Comparison of ENCODE assay signal across 8 cellular contexts in the genomic region with DNA sequence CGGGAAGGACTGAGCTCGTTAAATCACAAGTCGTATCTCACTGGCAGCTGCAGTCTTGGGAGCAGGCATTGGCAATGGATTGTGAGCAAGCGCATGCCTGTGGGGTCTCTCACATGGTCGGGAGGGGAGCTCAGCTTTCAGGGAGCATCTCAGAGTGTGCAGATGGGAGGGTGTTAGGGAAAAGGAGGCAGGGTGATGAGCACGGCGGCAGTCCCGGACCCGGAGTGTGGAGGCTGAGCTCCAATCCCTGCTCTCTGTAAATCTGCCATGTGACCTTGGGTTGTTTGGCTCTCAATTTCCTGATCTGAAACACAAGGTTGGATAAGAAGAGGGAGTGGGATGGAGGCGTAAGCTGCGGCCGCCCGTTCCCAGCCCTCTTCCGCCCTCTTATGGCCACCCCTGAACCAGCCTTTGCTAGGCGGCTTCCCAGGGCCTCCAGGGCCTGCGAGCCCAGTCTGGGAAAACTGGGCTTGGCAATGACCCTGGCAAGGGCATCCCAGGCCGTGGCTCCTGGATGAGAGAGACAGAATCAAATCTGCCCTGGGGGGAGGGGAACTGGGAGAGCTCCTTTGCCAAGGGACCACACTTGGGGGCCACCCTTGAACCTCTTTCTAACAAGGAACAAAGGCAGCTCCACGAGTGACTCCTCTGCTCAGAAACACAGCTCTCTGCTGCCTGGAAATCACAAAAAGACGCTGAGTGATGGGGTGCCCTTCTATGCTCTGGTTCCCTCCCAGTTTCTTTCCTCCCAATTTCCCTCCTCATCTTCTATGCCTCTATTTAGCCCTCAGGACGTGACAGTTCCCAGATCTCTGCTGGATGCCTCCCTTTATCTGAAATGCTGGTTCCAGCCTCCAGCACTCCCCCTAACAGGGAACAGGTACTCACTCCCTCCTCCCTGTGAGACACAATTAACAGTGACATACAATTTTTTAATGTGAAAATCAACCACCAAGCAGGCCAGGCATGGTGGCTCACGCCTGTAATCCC. TPM values are rescaled to one million over a fixed set of nuclear protein-coding genes. Genes with fewer than 3 reads are reported as not detected.
A peak's percentile ranks its signal among the peaks of the same experiment; 100 is the strongest.
DNase-seq lines count a peak whose midpoint lies in the region; ATAC-seq and TF ChIP-seq lines count a peak whose summit lies in the region.

No MANE protein-coding gene starts in this region.

- no peak overlapping the region for H3K4me3 ChIP-seq in BLaER1 treated with 17β-estradiol and CSF1 and Interleukin-3, amounts not matched to agents 10 nM and 100 nM
- peak overlapping the region; percentile 20; the same call in 1 of the 2 replicates for H3K4me3 ChIP-seq in iPS-18c (ENCODE audit: insufficient read depth, low read depth, low read length)

- no peak overlapping the region for H2BK5ac ChIP-seq in H9 (ENCODE audit: insufficient read length, low read length)

- no CpG with 5 or more reads among the region's 21 CpGs for WGBS in H9 (ENCODE audit: extremely low coverage, insufficient read length, low lambda C conversion rate)

- H3K9ac ChIP-seq in BLaER1 treated with 17β-estradiol and CSF1 and Interleukin-3, amounts not matched to agents 10 nM and 100 nM: peak overlapping the region in 3 of 11 experiments; percentile 18 to 30 (median 30); a peak in 2 of 22 replicates
- H3K9ac ChIP-seq in H9 (ENCODE audit: extremely low read depth, insufficient read length, low read length): no peak overlapping the region

- H3K36me3 Mint-ChIP-seq in H9 (ENCODE audit: insufficient read depth in 1 of 3, low read depth in 3 of 3): no peaks in the 10 kb centered on the region
- no peaks in the 10 kb centered on the region for H3K36me3 Mint-ChIP-seq in MCF 10A (ENCODE audit: insufficient read depth, unreplicated experiment)

- no peak overlapping the region for H2BK120ac ChIP-seq in H9 (ENCODE audit: low read depth, low read length, poor library complexity, severe bottlenecking)

- H3K27me3 Mint-ChIP-seq in H9 (ENCODE audit: low read depth): peaks cover 2% of the 10 kb centered on the region; the same call in 1 of the 2 replicates
- H3K27me3 Mint-ChIP-seq in MCF 10A (ENCODE audit: insufficient read depth, unreplicated experiment): peaks cover 8% of the 10 kb centered on the region

- H3K27me3 ChIP-seq in BLaER1 treated with 17β-estradiol and CSF1 and Interleukin-3, amounts not matched to agents 10 nM and 100 nM: no peaks in the 10 kb centered on the region
- no peaks in the 10 kb centered on the region for H3K27me3 ChIP-seq in H9 (ENCODE audit: insufficient read depth, low read length)

- H2BK12ac ChIP-seq in H9 (ENCODE audit: insufficient read length, low read depth, low read length): no peak overlapping the region

- H3K56ac ChIP-seq in H9 (ENCODE audit: insufficient read length, low read depth, low read length): no peak overlapping the region

- H3K4me1 ChIP-seq in BLaER1 treated with 17β-estradiol and CSF1 and Interleukin-3, amounts not matched to agents 10 nM and 100 nM: peaks cover 0 to 22% (median 12%) of the 10 kb centered on the region in 10 experiments; a peak in 13 of 20 replicates
- H3K4me1 ChIP-seq in H9 (ENCODE audit: insufficient read depth, low read length): no peaks in the 10 kb centered on the region

- H4K91ac ChIP-seq in H9 (ENCODE audit: insufficient read length, low read depth, low read length): no peak overlapping the region

- H3K4ac ChIP-seq in H9 (ENCODE audit: low read depth, low read length): no peak overlapping the region

- DNase-seq in H9 (peak; percentile 88), NCI-H748 treated with DMSO at 0.1 percent for 48 hours (lab: John Stamatoyannopoulos, UW) (peak; percentile 34), MCF 10A (ENCODE audit: unreplicated experiment) (peak; percentile 69), sciatic nerve (ENCODE audit: low spot score) (peak; percentile 88), MV-4-11 (lab: John Stamatoyannopoulos, UW) (no peak)

- CTCF ChIA-PET in MCF 10A (lab: Yijun Ruan, JAX): interaction anchor here (0.5 to 3.4 kb wide), 45 partner anchors 9 to 812 kb away, joined by 3 to 93 read pairs (median 4); a partner anchor contains a TSS

- H3K36me3 ChIP-seq in BLaER1 treated with 17β-estradiol and CSF1 and Interleukin-3, amounts not matched to agents 10 nM and 100 nM: no peaks in the 10 kb centered on the region

- H4K5ac ChIP-seq in H9 (ENCODE audit: insufficient read length, low read depth, low read length): no peak overlapping the region

- intact Hi-C loops in MCF 10A (cut with micrococcal nuclease): loop anchor here (1.0 to 2.0 kb wide), 4 partner anchors 47 to 395 kb away; no protein-coding TSS in a partner anchor
- intact Hi-C loops in sciatic nerve (cut with DNase I): no loop called here

- no peaks in the 10 kb centered on the region for H3K79me2 ChIP-seq in H9 (ENCODE audit: insufficient read depth, low read length)

- H4K8ac ChIP-seq in H9 (replicated peaks; ENCODE audit: insufficient read length, low read depth, low read length): no peak overlapping the region

- H2AFZ ChIP-seq in H9 (ENCODE audit: low read length): peak overlapping the region; percentile 7

- H3K23me2 ChIP-seq in H9 (ENCODE audit: insufficient read length, low read depth, low read length, poor library complexity, severe bottlenecking): peaks cover 3% of the 10 kb centered on the region

- H2BK20ac ChIP-seq in H9 (ENCODE audit: low read depth, low read length, poor library complexity, severe bottlenecking): no peak overlapping the region

- POLR2A ChIA-PET in MCF 10A (lab: Yijun Ruan, JAX): interaction anchor here (0.6 to 1.6 kb wide), 4 partner anchors 13 to 1505 kb away, joined by 3 to 6 read pairs (median 4); no protein-coding TSS in a partner anchor

- no peak overlapping the region for H3T11ph ChIP-seq in H9 (ENCODE audit: low read length)

- peak; percentile 89 for TF ChIP-seq CTCF in H9 (conservative IDR thresholded peaks at IDR 0.05)
- TF ChIP-seq CTCF in MCF 10A (IDR thresholded peaks at IDR 0.05; ENCODE audit: unreplicated experiment): peak; percentile 81

- no peak overlapping the region for H2AK5ac ChIP-seq in H9 (ENCODE audit: insufficient read length, low read length)

- no peak overlapping the region for H3K27ac ChIP-seq in BLaER1 treated with 17β-estradiol and CSF1 and Interleukin-3, amounts not matched to agents 10 nM and 100 nM
- no peak overlapping the region for H3K27ac ChIP-seq in H9 (ENCODE audit: insufficient read length, low read depth, low read length)

- no TSS peak for BruUV-seq in MCF 10A (replicated peaks; lab: Mats Ljungman, UMichigan)

- peak; percentile 98 for ATAC-seq in sciatic nerve
- no peak for ATAC-seq in GM19328 (IDR thresholded peaks at IDR 0.05; ENCODE audit: unreplicated experiment)

- H4K20me1 ChIP-seq in BLaER1 treated with 17β-estradiol and CSF1 and Interleukin-3, amounts not matched to agents 10 nM and 100 nM: no peaks in the 10 kb centered on the region
- no peaks in the 10 kb centered on the region for H4K20me1 ChIP-seq in H9 (ENCODE audit: control insufficient read depth, insufficient read depth, insufficient read length)

- H3K4me3 Mint-ChIP-seq in H9: peak overlapping the region; percentile 54 to 62
- H3K4me3 Mint-ChIP-seq in MCF 10A (ENCODE audit: unreplicated experiment): no peak overlapping the region

- H3K14ac ChIP-seq in H9 (ENCODE audit: insufficient read depth, low read length): no peak overlapping the region

- H3K9me3 Mint-ChIP-seq in H9 (peaks cover 0 to 2% of the 10 kb centered on the region in 2 experiments; a peak in 2 of 5 replicates), MCF 10A (ENCODE audit: unreplicated experiment) (no peaks in the 10 kb centered on the region)

- no peaks in the 10 kb centered on the region for H3K79me1 ChIP-seq in H9 (ENCODE audit: insufficient read depth, low read depth, low read length, poor library complexity, severe bottlenecking)

- H3K27ac Mint-ChIP-seq in H9: peak overlapping the region in 1 of 3 experiments; percentile 54; a peak in 2 of 7 replicates
- no peak overlapping the region for H3K27ac Mint-ChIP-seq in MCF 10A (ENCODE audit: low read depth, unreplicated experiment)

- H3K9me3 ChIP-seq in BLaER1 treated with 17β-estradiol and CSF1 and Interleukin-3, amounts not matched to agents 10 nM and 100 nM (replicated peaks in 1 of 11): peaks cover 0 to 12% (median 6%) of the 10 kb centered on the region in 11 experiments; a peak in 6 of 22 replicates
- no peaks in the 10 kb centered on the region for H3K9me3 ChIP-seq in H9 (ENCODE audit: control insufficient read depth, low read depth, low read length)
- H3K9me3 ChIP-seq in iPS-18c (ENCODE audit: control insufficient read depth, insufficient read depth, low read length): no peaks in the 10 kb centered on the region

- H3K18ac ChIP-seq in H9 (ENCODE audit: insufficient read length, low read depth, low read length): no peak overlapping the region

- no peak overlapping the region for H3K23ac ChIP-seq in H9 (ENCODE audit: insufficient read length, low read depth, low read length)

- no peak overlapping the region for H2BK15ac ChIP-seq in H9 (ENCODE audit: low read depth, low read length)

- peaks cover 14% of the 10 kb centered on the region in 2 experiments for H3K4me1 Mint-ChIP-seq in H9
- H3K4me1 Mint-ChIP-seq in MCF 10A (ENCODE audit: insufficient read depth, unreplicated experiment): peaks cover 6% of the 10 kb centered on the region

- peak overlapping the region; percentile 3 to 76 (median 36); a peak in 18 of 22 replicates for H3K4me2 ChIP-seq in BLaER1 treated with 17β-estradiol and CSF1 and Interleukin-3, amounts not matched to agents 10 nM and 100 nM
- H3K4me2 ChIP-seq in H9 (ENCODE audit: insufficient read depth, insufficient read length, low read length): peak overlapping the region; percentile 15

RNA-seq across cellular contexts. Expression of a gene that starts 41.7 kb away (rescaled TPM):
- total RNA-seq in H9 (2021): 0.13 and 0.18 TPM in 2 replicates
- not detected in 2 replicates for total RNA-seq in MCF 10A (2022)
- 8.2 TPM for total RNA-seq in sciatic nerve
